ENCODE assay signal across 9 cellular contexts in genomic region chr7:16114633-16115032, GRCh38.
DNase-seq lines count a peak whose midpoint lies in the region; ATAC-seq and TF ChIP-seq lines count a peak whose summit lies in the region.
"Had no signal": no experiment of that assay in that cellular context is flagged by ENCODE, and none has a peak within 500 bp of the region (broad histone marks: within the 10 kb centered on the region; RNA-seq: fewer than 3 reads in every experiment).

No MANE protein-coding gene starts in this region.

- in situ Hi-C loops in T47D (cut with HindIII; ENCODE audit: low pct_unique_long_range_greater_than_20kb, low sequenced_read_pairs) = no loop called here

- H3K4me3 ChIP-seq in NB4 (ENCODE audit: low read depth, low read length) = no peak overlapping the region
- H3K4me3 ChIP-seq: lung had no signal

- no peak for TF ChIP-seq CTCF in NB4 (IDR thresholded peaks at IDR 0.05; ENCODE audit: low read depth, low read length)

- no peak for TF ChIP-seq POLR2A in NB4 (IDR thresholded peaks at IDR 0.05; ENCODE audit: extremely low read depth, insufficient read length)

- no peak for ATAC-seq in GM19395 (IDR thresholded peaks at IDR 0.05; ENCODE audit: unreplicated experiment)

- DNase-seq in GF-D8 (lab: John Stamatoyannopoulos, UW) (peak; percentile 37), NB4 (ENCODE audit: low read depth) (peak; percentile 36), T47D (ENCODE audit: low read depth in 1 of 2, low spot score in 1 of 2) (peak; percentile 12 to 70), myocyte (ENCODE audit: low read depth) (peak; percentile 40), DMS153 treated with DMSO at 0.1 percent for 48 hours (lab: John Stamatoyannopoulos, UW; ENCODE audit: unreplicated experiment) (no peak), NCI-H2029 treated with DMSO at 0.1 percent for 48 hours (lab: John Stamatoyannopoulos, UW) (no peak)
- no peak for DNase-seq in stimulated activated CD4-positive, alpha-beta T cell treated with anti-CD3 and anti-CD28 coated beads, Interleukin-15, amount 100 ng/mL, for 24 hours

Comparison
In these comparisons a context has a peak if more than half of its experiments do, and no peak if none do; other contexts are left out.
1. DNase-seq: peak in GF-D8 (single experiment), NB4 (single experiment), T47D (2 of 2) and myocyte (single experiment); none in stimulated activated CD4-positive, alpha-beta T cell treated with anti-CD3 and anti-CD28 coated beads, Interleukin-15, amount 100 ng/mL, for 24 hours (single experiment), DMS153 treated with DMSO at 0.1 percent for 48 hours (single experiment) and NCI-H2029 treated with DMSO at 0.1 percent for 48 hours (single experiment).